Comparison of ENCODE assay signal across 34 cellular contexts in the genomic region with DNA sequence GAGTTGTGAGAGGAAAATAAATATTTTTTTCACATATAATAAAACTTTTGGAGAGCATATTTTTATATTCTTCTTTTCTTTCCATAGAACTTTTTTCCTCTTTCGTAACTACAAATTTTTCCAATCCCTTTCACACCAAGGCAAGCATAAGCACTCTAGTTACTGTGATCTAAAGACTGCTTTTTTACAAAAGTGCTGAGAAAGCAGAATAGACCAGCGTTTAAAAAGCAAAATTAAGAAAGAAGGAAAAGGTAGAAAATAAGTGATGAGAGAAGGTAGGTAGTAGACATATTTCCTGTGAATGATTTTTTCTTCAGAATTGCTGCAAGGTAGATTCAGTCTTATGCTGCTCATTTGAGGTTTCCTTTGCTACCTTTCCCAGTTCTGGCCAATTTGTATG.
"Had no signal": no experiment of that assay in that cellular context is flagged by ENCODE, and none has a peak within 500 bp of the region (broad histone marks: within the 10 kb centered on the region; RNA-seq: fewer than 3 reads in every experiment).

No MANE protein-coding gene starts in this region.

- ATAC-seq: activated CD4-positive, CD25-positive, alpha-beta regulatory T cell treated with anti-CD3 and anti-CD28 coated beads, Interleukin-2, amount 50 U/mL, for 24 hours; activated CD8-positive, alpha-beta memory T cell treated with anti-CD3 and anti-CD28 coated beads, Interleukin-2, amount 10 ng/mL, durations not matched to agents 7 days and 5 days; activated CD8-positive, alpha-beta T cell treated with anti-CD3 and anti-CD28 coated beads, Interleukin-2, amount 10 ng/mL, durations not matched to agents 7 days and 5 days; activated naive CD4-positive, alpha-beta T cell treated with anti-CD3 and anti-CD28 coated beads, Interleukin-2, amount 50 U/mL, for 72 hours; activated T-cell treated with anti-CD3 and anti-CD28 coated beads, Interleukin-2, amount 50 U/mL, for 72 hours; foreskin keratinocyte; gastroesophageal sphincter; heart right ventricle; T-helper 17 cell had no signal

- H3K9me3 ChIP-seq: esophagus muscularis mucosa, gastroesophageal sphincter had no signal

- H3K27ac Mint-ChIP-seq: activated B cell treated with CpG ODN at 0.5 μM for 24 hours; activated CD4-positive, alpha-beta memory T cell treated with anti-CD3 and anti-CD28 coated beads for 36 hours; activated CD8-positive, alpha-beta memory T cell treated with anti-CD3 and anti-CD28 coated beads, Interleukin-2, amount 10 ng/mL, durations not matched to agents 7 days and 5 days; activated CD8-positive, alpha-beta T cell treated with anti-CD3 and anti-CD28 coated beads, Interleukin-2, amount 10 ng/mL, durations not matched to agents 7 days and 5 days; activated naive CD4-positive, alpha-beta T cell treated with anti-CD3 and anti-CD28 coated beads, Interleukin-2, amount 10 ng/mL, durations not matched to agents 7 days and 5 days; activated naive CD4-positive, alpha-beta T cell treated with anti-CD3 and anti-CD28 coated beads, Interleukin-2, amount 50 U/mL, for 72 hours; activated naive CD8-positive, alpha-beta T cell treated with anti-CD3 and anti-CD28 coated beads, Interleukin-2, amount 10 ng/mL, durations not matched to agents 7 days and 5 days; activated T-cell treated with anti-CD3 and anti-CD28 coated beads, Interleukin-2, amount 50 U/mL, for 24 hours; activated T-cell treated with anti-CD3 and anti-CD28 coated beads, Interleukin-2, amount 50 U/mL, for 72 hours; dendritic cell treated with granulocyte-macrophage colony-stimulating factor and Interleukin-4, amounts not matched to agents 40 ng/mL and 50 ng/mL, for 4 days; endodermal cell; T-helper 17 cell; T-helper 2 cell treated with Interferon-gamma antibody and Interleukin-4, amounts not matched to agents 5 μg/mL and 100 μg/mL, for 36 hours had no signal

- DNase-seq: activated B cell treated with CpG ODN at 0.5 μM for 24 hours; activated CD4-positive, alpha-beta memory T cell treated with anti-CD3 and anti-CD28 coated beads for 36 hours; activated CD4-positive, alpha-beta T cell treated with anti-CD3 and anti-CD28 coated beads for 48 hours; activated CD8-positive, alpha-beta memory T cell treated with anti-CD3 and anti-CD28 coated beads, Interleukin-2, amount 10 ng/mL, durations not matched to agents 7 days and 5 days; activated CD8-positive, alpha-beta memory T cell treated with anti-CD3 and anti-CD28 coated beads, Interleukin-2, amount 50 U/mL, for 4 hours; activated CD8-positive, alpha-beta T cell treated with anti-CD3 and anti-CD28 coated beads, Interleukin-2, amount 10 ng/mL, durations not matched to agents 7 days and 5 days; activated gamma-delta T cell; activated naive CD4-positive, alpha-beta T cell; activated naive CD4-positive, alpha-beta T cell treated with anti-CD3 and anti-CD28 coated beads, Interleukin-2, amount 10 ng/mL, durations not matched to agents 7 days and 5 days; activated naive CD8-positive, alpha-beta T cell treated with anti-CD3 and anti-CD28 coated beads, Interleukin-2, amount 10 ng/mL, durations not matched to agents 7 days and 5 days; activated T-cell treated with anti-CD3 and anti-CD28 coated beads, Interleukin-2, amount 50 U/mL, for 24 hours; activated T-cell treated with anti-CD3 and anti-CD28 coated beads, Interleukin-2, amount 50 U/mL, for 72 hours; amniotic stem cell; anterior cingulate cortex; brain microvascular endothelial cell; dorsolateral prefrontal cortex; effector memory CD4-positive, alpha-beta T cell; endodermal cell; erythroblast; foreskin keratinocyte; heart right ventricle; T-helper 1 cell; T-helper 17 cell; T1000; WERI-Rb-1 had no signal

- H3K4me3 ChIP-seq: coronary artery, dorsolateral prefrontal cortex, esophagus muscularis mucosa, gastroesophageal sphincter, heart right ventricle had no signal

- H3K36me3 ChIP-seq: brain microvascular endothelial cell, esophagus muscularis mucosa, gastroesophageal sphincter, heart right ventricle, WERI-Rb-1 had no signal

- FAIRE-seq: bronchial epithelial cell had no signal

- H3K36me3 Mint-ChIP-seq: activated CD4-positive, alpha-beta memory T cell treated with anti-CD3 and anti-CD28 coated beads for 36 hours; activated CD8-positive, alpha-beta memory T cell treated with anti-CD3 and anti-CD28 coated beads, Interleukin-2, amount 10 ng/mL, durations not matched to agents 7 days and 5 days; activated naive CD4-positive, alpha-beta T cell treated with anti-CD3 and anti-CD28 coated beads, Interleukin-2, amount 10 ng/mL, durations not matched to agents 7 days and 5 days; activated naive CD4-positive, alpha-beta T cell treated with anti-CD3 and anti-CD28 coated beads, Interleukin-2, amount 50 U/mL, for 72 hours; activated naive CD8-positive, alpha-beta T cell treated with anti-CD3 and anti-CD28 coated beads, Interleukin-2, amount 10 ng/mL, durations not matched to agents 7 days and 5 days had no signal

- H3K4me3 Mint-ChIP-seq: activated B cell treated with CpG ODN at 0.5 μM for 24 hours; activated CD4-positive, alpha-beta memory T cell treated with anti-CD3 and anti-CD28 coated beads for 36 hours; activated CD8-positive, alpha-beta memory T cell treated with anti-CD3 and anti-CD28 coated beads, Interleukin-2, amount 10 ng/mL, durations not matched to agents 7 days and 5 days; activated CD8-positive, alpha-beta T cell treated with anti-CD3 and anti-CD28 coated beads, Interleukin-2, amount 10 ng/mL, durations not matched to agents 7 days and 5 days; activated naive CD4-positive, alpha-beta T cell treated with anti-CD3 and anti-CD28 coated beads, Interleukin-2, amount 10 ng/mL, durations not matched to agents 7 days and 5 days; activated naive CD8-positive, alpha-beta T cell treated with anti-CD3 and anti-CD28 coated beads, Interleukin-2, amount 10 ng/mL, durations not matched to agents 7 days and 5 days; activated T-cell treated with anti-CD3 and anti-CD28 coated beads, Interleukin-2, amount 50 U/mL, for 24 hours; activated T-cell treated with anti-CD3 and anti-CD28 coated beads, Interleukin-2, amount 50 U/mL, for 72 hours; central memory CD8-positive, alpha-beta T cell; dendritic cell treated with granulocyte-macrophage colony-stimulating factor and Interleukin-4, amounts not matched to agents 40 ng/mL and 50 ng/mL, for 4 days; endodermal cell; T-helper 17 cell; T-helper 2 cell treated with Interferon-gamma antibody and Interleukin-4, amounts not matched to agents 5 μg/mL and 100 μg/mL, for 36 hours had no signal

- H3K27me3 Mint-ChIP-seq: activated B cell treated with CpG ODN at 0.5 μM for 24 hours; activated CD4-positive, alpha-beta memory T cell treated with anti-CD3 and anti-CD28 coated beads for 36 hours; activated CD8-positive, alpha-beta memory T cell treated with anti-CD3 and anti-CD28 coated beads, Interleukin-2, amount 10 ng/mL, durations not matched to agents 7 days and 5 days; activated naive CD4-positive, alpha-beta T cell treated with anti-CD3 and anti-CD28 coated beads, Interleukin-2, amount 10 ng/mL, durations not matched to agents 7 days and 5 days; activated naive CD8-positive, alpha-beta T cell treated with anti-CD3 and anti-CD28 coated beads, Interleukin-2, amount 10 ng/mL, durations not matched to agents 7 days and 5 days; activated T-cell treated with anti-CD3 and anti-CD28 coated beads, Interleukin-2, amount 50 U/mL, for 24 hours; central memory CD8-positive, alpha-beta T cell; dendritic cell treated with granulocyte-macrophage colony-stimulating factor and Interleukin-4, amounts not matched to agents 40 ng/mL and 50 ng/mL, for 4 days; T-helper 17 cell had no signal

- H3K27ac ChIP-seq: brain microvascular endothelial cell, coronary artery, dorsolateral prefrontal cortex, esophagus muscularis mucosa, foreskin keratinocyte, gastroesophageal sphincter, heart right ventricle, WERI-Rb-1 had no signal

- H3K4me1 Mint-ChIP-seq: activated B cell treated with CpG ODN at 0.5 μM for 24 hours; activated CD8-positive, alpha-beta memory T cell treated with anti-CD3 and anti-CD28 coated beads, Interleukin-2, amount 10 ng/mL, durations not matched to agents 7 days and 5 days; activated naive CD4-positive, alpha-beta T cell treated with anti-CD3 and anti-CD28 coated beads, Interleukin-2, amount 10 ng/mL, durations not matched to agents 7 days and 5 days; activated naive CD8-positive, alpha-beta T cell treated with anti-CD3 and anti-CD28 coated beads, Interleukin-2, amount 10 ng/mL, durations not matched to agents 7 days and 5 days; central memory CD8-positive, alpha-beta T cell; endodermal cell; T-helper 17 cell had no signal

- H3K4me1 ChIP-seq: esophagus muscularis mucosa, gastroesophageal sphincter, heart right ventricle had no signal

- H3K9me3 Mint-ChIP-seq: activated B cell treated with CpG ODN at 0.5 μM for 24 hours had no signal

- H3K27me3 ChIP-seq: brain microvascular endothelial cell, esophagus muscularis mucosa, foreskin keratinocyte, gastroesophageal sphincter, heart right ventricle had no signal
